In the genomic region with DNA sequence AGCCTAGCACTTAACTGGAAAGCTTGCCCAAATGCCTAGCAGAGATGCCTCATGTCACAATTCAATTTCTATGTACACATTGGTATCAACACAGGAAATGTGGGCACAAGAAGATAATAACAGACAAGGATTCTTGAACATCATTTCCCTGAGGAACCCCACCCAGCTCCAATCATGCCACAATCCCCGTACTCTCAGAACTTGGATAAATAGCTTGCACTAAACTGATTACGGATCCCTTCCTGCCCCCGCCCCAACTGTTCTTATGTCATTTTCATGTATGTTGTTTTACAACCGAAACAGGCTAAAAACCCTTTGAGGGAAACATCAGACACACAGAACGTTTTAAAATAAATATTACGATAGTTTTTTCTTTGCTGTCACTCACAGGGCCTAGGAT, we compare ENCODE assay signal across 18 cellular contexts.
"Had no signal": no experiment of that assay in that cellular context is flagged by ENCODE, and none has a peak within 500 bp of the region (broad histone marks: within the 10 kb centered on the region; RNA-seq: fewer than 3 reads in every experiment).

No MANE protein-coding gene starts in this region.

- ATAC-seq: activated T-helper 17 cell treated with anti-CD3 and anti-CD28 coated beads, Interleukin-2, amount 50 U/mL, for 72 hours; left lobe of liver; mucosa of descending colon; right cardiac atrium had no signal

- H3K27me3 Mint-ChIP-seq: activated T-helper 17 cell treated with anti-CD3 and anti-CD28 coated beads, Interleukin-2, amount 50 U/mL, for 72 hours; progenitor cell of endocrine pancreas had no signal

- H3K27ac Mint-ChIP-seq: activated T-helper 17 cell treated with anti-CD3 and anti-CD28 coated beads, Interleukin-2, amount 50 U/mL, for 72 hours; nephron; progenitor cell of endocrine pancreas had no signal

- H3K4me1 Mint-ChIP-seq: activated T-helper 17 cell treated with anti-CD3 and anti-CD28 coated beads, Interleukin-2, amount 50 U/mL, for 72 hours had no signal

- H3K4me3 Mint-ChIP-seq: activated T-helper 17 cell treated with anti-CD3 and anti-CD28 coated beads, Interleukin-2, amount 50 U/mL, for 72 hours; nephron; T-helper 2 cell treated with Interferon-gamma antibody and Interleukin-4, amounts not matched to agents 5 μg/mL and 100 μg/mL, for 36 hours had no signal

- H3K9me3 Mint-ChIP-seq: activated T-helper 17 cell treated with anti-CD3 and anti-CD28 coated beads, Interleukin-2, amount 50 U/mL, for 72 hours; nephron had no signal

- DNase-seq: activated CD4-positive, alpha-beta T cell treated with anti-CD3 and anti-CD28 coated beads, Interleukin-2, amount 50 U/mL, for 4 hours; colonic mucosa; effector CD4-positive, alpha-beta T cell; foreskin melanocyte; heart left ventricle; islet precursor cell; mammary epithelial cell; mucosa of descending colon; occipital lobe; right cardiac atrium; SJCRH30; small intestine; trophoblast cell had no signal
